Comparison of ENCODE assay signal across 8 cellular contexts in genomic region chr19:18418034-18418724, GRCh38. TPM values are rescaled to one million over a fixed set of nuclear protein-coding genes. Genes with fewer than 3 reads are reported as not detected.
DNase-seq lines count a peak whose midpoint lies in the region; ATAC-seq and TF ChIP-seq lines count a peak whose summit lies in the region.

No MANE protein-coding gene starts in this region.

- H3K4me3 ChIP-seq in lung = no peak overlapping the region
- peak overlapping the region in 3 of 4 donors; percentile 27 to 73 (median 43) for H3K4me3 ChIP-seq in tibial nerve

- TF ChIP-seq POLR2A in tibial nerve (IDR thresholded peaks at IDR 0.05) = no peak

- TF ChIP-seq EP300 in tibial nerve (IDR thresholded peaks at IDR 0.05) = no peak

- H3K27ac ChIP-seq in lung (ENCODE audit: low read depth in 1 of 2, low read length in 1 of 2) = peak overlapping the region; percentile 29 to 88
- H3K27ac ChIP-seq in tibial nerve = peak overlapping the region; percentile 85 to 97 (median 89)

- TF ChIP-seq CTCF in lung (IDR thresholded peaks at IDR 0.05; ENCODE audit: control extremely low read depth, extremely low read depth) (no peak), tibial nerve (IDR thresholded peaks at IDR 0.05) (no peak)

- ATAC-seq in lung (ENCODE audit: insufficient read depth, low FRiP score) (no peak), HG03095 (IDR thresholded peaks at IDR 0.05; ENCODE audit: unreplicated experiment) (no peak), HG03097 (IDR thresholded peaks at IDR 0.05; ENCODE audit: low FRiP score, unreplicated experiment) (no peak)

- no peaks in the 10 kb centered on the region for H3K9me3 ChIP-seq in lung (ENCODE audit: control insufficient read depth in 2 of 2, insufficient read depth in 1 of 2, low read length in 1 of 2)
- H3K9me3 ChIP-seq in tibial nerve = no peaks in the 10 kb centered on the region

- peak; percentile 45 for DNase-seq in stimulated activated CD4-positive, alpha-beta T cell treated with anti-CD3 and anti-CD28 coated beads, Interleukin-4, amount 100 ng/mL, for 1 hour
- no peak for DNase-seq in stimulated activated CD4-positive, alpha-beta T cell treated with anti-CD3 and anti-CD28 coated beads, Interleukin-1b, Interleukin-23, amount 100 ng/mL, for 48 hours
- DNase-seq in astrocyte of the hippocampus (ENCODE audit: low read depth, low spot score) = peak; percentile 35
- no peak for DNase-seq in lung (ENCODE audit: low spot score)
- DNase-seq in tibial nerve (ENCODE audit: low spot score in 2 of 2) = no peak
- DNase-seq in NCI-H524 treated with DMSO at 0.1 percent for 48 hours (lab: John Stamatoyannopoulos, UW) = no peak

- 14 to 17% methylated on average over 39 of the region's 39 CpGs for WGBS in lung, 2 donors
- WGBS in tibial nerve, 2 donors = 7 to 21% methylated on average over 23 to 26 of the region's 39 CpGs

- no peaks in the 10 kb centered on the region for H3K27me3 ChIP-seq in lung (ENCODE audit: control insufficient read depth, insufficient read depth)
- H3K27me3 ChIP-seq in tibial nerve = no peaks in the 10 kb centered on the region

- H3K36me3 ChIP-seq in lung (ENCODE audit: control insufficient read depth in 2 of 2, insufficient read depth in 2 of 2, low read length in 2 of 2) = no peaks in the 10 kb centered on the region
- H3K36me3 ChIP-seq in tibial nerve = no peaks in the 10 kb centered on the region

- H3K4me1 ChIP-seq in lung (ENCODE audit: control insufficient read depth in 2 of 2, insufficient read depth in 2 of 2, low read length in 2 of 2) = peaks cover 0 to 48% of the 10 kb centered on the region in 2 donors
- H3K4me1 ChIP-seq in tibial nerve = peaks cover 0 to 83% (median 55%) of the 10 kb centered on the region in 4 donors

RNA-seq across cellular contexts. Expression of gene SSBP4, which starts 1.0 kb away (rescaled TPM):
- 10 to 100 TPM; 31.7 to 95.3 TPM for total RNA-seq in lung
- polyA plus RNA-seq in lung = 10 to 100 TPM; 60.3 to 84.4 TPM
- 100 to 1,000 TPM in 1 of 4 donors, 10 to 100 TPM in 3; 67.4 to 172 (median 84.2) TPM for total RNA-seq in tibial nerve

RNA-seq across cellular contexts. Expression of gene ISYNA1, which starts 19.8 kb away (rescaled TPM):
- total RNA-seq in lung (10 to 100 TPM; 24.9 to 56.7 TPM), tibial nerve (10 to 100 TPM; 43.5 to 82.2 (median 52.4) TPM)
- 10 to 100 TPM; 14.7 to 25.1 TPM for polyA plus RNA-seq in lung

RNA-seq across cellular contexts. Expression of gene LRRC25, which starts 20.8 kb away (rescaled TPM):
- total RNA-seq in lung (10 to 100 TPM in 1 of 2 donors, 1 to 10 TPM in 1; 8.5 to 38.0 TPM), tibial nerve (10 to 100 TPM in 2 of 4 donors, 1 to 10 TPM in 2; 9.0 to 13.8 (median 9.8) TPM)
- 100 to 1,000 TPM in 1 of 2 donors, 10 to 100 TPM in 1; 16.1 to 119 TPM for polyA plus RNA-seq in lung

RNA-seq across cellular contexts. Expression of gene GDF15, which starts 32.2 kb away (rescaled TPM):
- 10 to 100 TPM; 49.7 to 64.0 TPM for total RNA-seq in lung
- polyA plus RNA-seq in lung = 100 to 1,000 TPM in 1 of 2 donors, 10 to 100 TPM in 1; 45.4 to 119 TPM
- total RNA-seq in tibial nerve = 10 to 100 TPM in 2 of 4 donors, 1 to 10 TPM in 2; 4.2 to 31.0 (median 13.2) TPM

Comparison
In these comparisons a context has a peak if more than half of its experiments do, and no peak if none do; other contexts are left out.
1. DNase-seq: peak in stimulated activated CD4-positive, alpha-beta T cell treated with anti-CD3 and anti-CD28 coated beads, Interleukin-4, amount 100 ng/mL, for 1 hour (single experiment) and astrocyte of the hippocampus (single experiment); none in stimulated activated CD4-positive, alpha-beta T cell treated with anti-CD3 and anti-CD28 coated beads, Interleukin-1b, Interleukin-23, amount 100 ng/mL, for 48 hours (single experiment), lung (single experiment), tibial nerve (0 of 2) and NCI-H524 treated with DMSO at 0.1 percent for 48 hours (single experiment).